In the genomic region with DNA sequence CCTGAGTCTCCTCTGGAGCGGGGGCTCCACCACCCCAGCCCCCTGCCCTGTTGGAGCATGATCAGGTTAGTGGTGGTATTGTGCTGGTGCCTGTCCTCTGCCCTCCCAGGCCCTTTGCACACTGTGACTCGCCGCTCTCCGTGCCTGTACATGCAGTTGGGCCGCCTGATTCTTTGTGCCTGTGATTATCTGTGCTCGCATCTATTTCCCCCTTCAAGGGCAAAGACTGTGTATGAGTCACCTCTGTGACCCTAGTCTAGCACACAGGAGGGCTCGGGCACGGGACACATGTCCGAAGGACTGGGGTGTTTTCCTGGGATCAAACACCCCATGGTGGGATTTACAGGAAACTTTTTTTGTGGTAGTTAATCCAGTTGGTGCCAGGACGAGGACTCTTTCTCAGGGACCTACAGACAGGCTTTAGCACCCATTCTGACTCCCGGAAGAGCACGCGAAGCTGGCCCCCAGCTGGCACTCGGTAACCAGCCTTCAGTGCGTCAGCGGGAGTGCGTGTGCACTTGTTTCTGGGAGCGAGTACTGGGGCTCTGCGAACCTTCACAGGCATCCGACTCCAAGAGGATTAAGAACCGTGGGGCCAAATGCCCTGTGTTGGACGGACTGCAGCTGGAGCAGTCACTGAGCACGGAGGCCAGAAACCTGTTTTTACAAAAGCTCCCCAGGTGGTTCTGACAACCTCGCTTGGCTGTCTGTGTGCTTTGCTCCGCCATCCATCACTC, we compare ENCODE assay signal across 1 cellular context.
TF ChIP-seq lines count a peak whose summit lies in the region.

No MANE protein-coding gene starts in this region.

TF ChIP-seq in HepG2, 621 proteins besides CTCF, POLR2A, EP300 and RAD21 (continued from another document and continues in another):
- 0 out of 2 replicates have a peak, but pooled peaks have one; percentile 20 for TF ChIP-seq ZNF891 (CRISPR knock-in tag; IDR thresholded peaks at IDR 0.05)
- peak; percentile 49 for TF ChIP-seq SAP130 (CRISPR knock-in tag; IDR thresholded peaks at IDR 0.05; ENCODE audit: low read depth)
- TF ChIP-seq HOXD1 (CRISPR knock-in tag; IDR thresholded peaks at IDR 0.05) = no peak
- no peak for TF ChIP-seq LCORL (IDR thresholded peaks at IDR 0.05)
- TF ChIP-seq LCORL (CRISPR knock-in tag; IDR thresholded peaks at IDR 0.05) = peak; percentile 73
- TF ChIP-seq MYNN (CRISPR knock-in tag; IDR thresholded peaks at IDR 0.05; ENCODE audit: low read depth) = no peak
- no peak for TF ChIP-seq MTA3 (CRISPR knock-in tag; IDR thresholded peaks at IDR 0.05)
- 0 out of 2 replicates have a peak, but pooled peaks have one; percentile 34 for TF ChIP-seq FOXC1 (CRISPR knock-in tag; IDR thresholded peaks at IDR 0.05; ENCODE audit: borderline replicate concordance)
- no peak for TF ChIP-seq ZNF569 (CRISPR knock-in tag; IDR thresholded peaks at IDR 0.05; ENCODE audit: borderline replicate concordance)
- TF ChIP-seq ATM (IDR thresholded peaks at IDR 0.05; ENCODE audit: borderline replicate concordance) = no peak
- TF ChIP-seq, protein P1, sequence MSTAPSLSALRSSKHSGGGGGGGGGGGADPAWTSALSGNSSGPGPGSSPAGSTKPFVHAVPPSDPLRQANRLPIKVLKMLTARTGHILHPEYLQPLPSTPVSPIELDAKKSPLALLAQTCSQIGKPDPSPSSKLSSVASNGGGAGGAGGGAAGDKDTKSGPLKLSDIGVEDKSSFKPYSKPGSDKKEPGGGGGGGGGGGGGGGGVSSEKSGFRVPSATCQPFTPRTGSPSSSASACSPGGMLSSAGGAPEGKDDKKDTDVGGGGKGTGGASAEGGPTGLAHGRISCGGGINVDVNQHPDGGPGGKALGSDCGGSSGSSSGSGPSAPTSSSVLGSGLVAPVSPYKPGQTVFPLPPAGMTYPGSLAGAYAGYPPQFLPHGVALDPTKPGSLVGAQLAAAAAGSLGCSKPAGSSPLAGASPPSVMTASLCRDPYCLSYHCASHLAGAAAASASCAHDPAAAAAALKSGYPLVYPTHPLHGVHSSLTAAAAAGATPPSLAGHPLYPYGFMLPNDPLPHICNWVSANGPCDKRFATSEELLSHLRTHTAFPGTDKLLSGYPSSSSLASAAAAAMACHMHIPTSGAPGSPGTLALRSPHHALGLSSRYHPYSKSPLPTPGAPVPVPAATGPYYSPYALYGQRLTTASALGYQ (CRISPR knock-in tag; IDR thresholded peaks at IDR 0.05) = no peak
- 0 out of 4 replicates have a peak, but pooled peaks of 1 of the 2 experiments have one; percentile 39 for TF ChIP-seq NR2F1 (CRISPR knock-in tag; IDR thresholded peaks at IDR 0.05)
- TF ChIP-seq NR3C1 (CRISPR knock-in tag; IDR thresholded peaks at IDR 0.05) = no peak
- TF ChIP-seq ZNF225 (CRISPR knock-in tag; IDR thresholded peaks at IDR 0.05) = no peak
- TF ChIP-seq, protein P2, sequence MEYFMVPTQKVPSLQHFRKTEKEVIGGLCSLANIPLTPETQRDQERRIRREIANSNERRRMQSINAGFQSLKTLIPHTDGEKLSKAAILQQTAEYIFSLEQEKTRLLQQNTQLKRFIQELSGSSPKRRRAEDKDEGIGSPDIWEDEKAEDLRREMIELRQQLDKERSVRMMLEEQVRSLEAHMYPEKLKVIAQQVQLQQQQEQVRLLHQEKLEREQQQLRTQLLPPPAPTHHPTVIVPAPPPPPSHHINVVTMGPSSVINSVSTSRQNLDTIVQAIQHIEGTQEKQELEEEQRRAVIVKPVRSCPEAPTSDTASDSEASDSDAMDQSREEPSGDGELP (IDR thresholded peaks at IDR 0.05; ENCODE audit: borderline replicate concordance, low read depth) = no peak
- TF ChIP-seq, protein P3, sequence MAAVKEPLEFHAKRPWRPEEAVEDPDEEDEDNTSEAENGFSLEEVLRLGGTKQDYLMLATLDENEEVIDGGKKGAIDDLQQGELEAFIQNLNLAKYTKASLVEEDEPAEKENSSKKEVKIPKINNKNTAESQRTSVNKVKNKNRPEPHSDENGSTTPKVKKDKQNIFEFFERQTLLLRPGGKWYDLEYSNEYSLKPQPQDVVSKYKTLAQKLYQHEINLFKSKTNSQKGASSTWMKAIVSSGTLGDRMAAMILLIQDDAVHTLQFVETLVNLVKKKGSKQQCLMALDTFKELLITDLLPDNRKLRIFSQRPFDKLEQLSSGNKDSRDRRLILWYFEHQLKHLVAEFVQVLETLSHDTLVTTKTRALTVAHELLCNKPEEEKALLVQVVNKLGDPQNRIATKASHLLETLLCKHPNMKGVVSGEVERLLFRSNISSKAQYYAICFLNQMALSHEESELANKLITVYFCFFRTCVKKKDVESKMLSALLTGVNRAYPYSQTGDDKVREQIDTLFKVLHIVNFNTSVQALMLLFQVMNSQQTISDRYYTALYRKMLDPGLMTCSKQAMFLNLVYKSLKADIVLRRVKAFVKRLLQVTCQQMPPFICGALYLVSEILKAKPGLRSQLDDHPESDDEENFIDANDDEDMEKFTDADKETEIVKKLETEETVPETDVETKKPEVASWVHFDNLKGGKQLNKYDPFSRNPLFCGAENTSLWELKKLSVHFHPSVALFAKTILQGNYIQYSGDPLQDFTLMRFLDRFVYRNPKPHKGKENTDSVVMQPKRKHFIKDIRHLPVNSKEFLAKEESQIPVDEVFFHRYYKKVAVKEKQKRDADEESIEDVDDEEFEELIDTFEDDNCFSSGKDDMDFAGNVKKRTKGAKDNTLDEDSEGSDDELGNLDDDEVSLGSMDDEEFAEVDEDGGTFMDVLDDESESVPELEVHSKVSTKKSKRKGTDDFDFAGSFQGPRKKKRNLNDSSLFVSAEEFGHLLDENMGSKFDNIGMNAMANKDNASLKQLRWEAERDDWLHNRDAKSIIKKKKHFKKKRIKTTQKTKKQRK (IDR thresholded peaks at IDR 0.05; ENCODE audit: low read length) = no peak
- TF ChIP-seq XBP1 (CRISPR knock-in tag; IDR thresholded peaks at IDR 0.05) = no peak
- TF ChIP-seq NCOA2 (CRISPR knock-in tag; IDR thresholded peaks at IDR 0.05) = no peak
- TF ChIP-seq TBL1XR1 (IDR thresholded peaks at IDR 0.05; ENCODE audit: borderline replicate concordance, low read length, partially characterized antibody) = no peak
- TF ChIP-seq, protein P4, sequence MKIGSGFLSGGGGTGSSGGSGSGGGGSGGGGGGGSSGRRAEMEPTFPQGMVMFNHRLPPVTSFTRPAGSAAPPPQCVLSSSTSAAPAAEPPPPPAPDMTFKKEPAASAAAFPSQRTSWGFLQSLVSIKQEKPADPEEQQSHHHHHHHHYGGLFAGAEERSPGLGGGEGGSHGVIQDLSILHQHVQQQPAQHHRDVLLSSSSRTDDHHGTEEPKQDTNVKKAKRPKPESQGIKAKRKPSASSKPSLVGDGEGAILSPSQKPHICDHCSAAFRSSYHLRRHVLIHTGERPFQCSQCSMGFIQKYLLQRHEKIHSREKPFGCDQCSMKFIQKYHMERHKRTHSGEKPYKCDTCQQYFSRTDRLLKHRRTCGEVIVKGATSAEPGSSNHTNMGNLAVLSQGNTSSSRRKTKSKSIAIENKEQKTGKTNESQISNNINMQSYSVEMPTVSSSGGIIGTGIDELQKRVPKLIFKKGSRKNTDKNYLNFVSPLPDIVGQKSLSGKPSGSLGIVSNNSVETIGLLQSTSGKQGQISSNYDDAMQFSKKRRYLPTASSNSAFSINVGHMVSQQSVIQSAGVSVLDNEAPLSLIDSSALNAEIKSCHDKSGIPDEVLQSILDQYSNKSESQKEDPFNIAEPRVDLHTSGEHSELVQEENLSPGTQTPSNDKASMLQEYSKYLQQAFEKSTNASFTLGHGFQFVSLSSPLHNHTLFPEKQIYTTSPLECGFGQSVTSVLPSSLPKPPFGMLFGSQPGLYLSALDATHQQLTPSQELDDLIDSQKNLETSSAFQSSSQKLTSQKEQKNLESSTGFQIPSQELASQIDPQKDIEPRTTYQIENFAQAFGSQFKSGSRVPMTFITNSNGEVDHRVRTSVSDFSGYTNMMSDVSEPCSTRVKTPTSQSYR (CRISPR knock-in tag; IDR thresholded peaks at IDR 0.05; ENCODE audit: borderline replicate concordance) = no peak
- TF ChIP-seq, protein P5, sequence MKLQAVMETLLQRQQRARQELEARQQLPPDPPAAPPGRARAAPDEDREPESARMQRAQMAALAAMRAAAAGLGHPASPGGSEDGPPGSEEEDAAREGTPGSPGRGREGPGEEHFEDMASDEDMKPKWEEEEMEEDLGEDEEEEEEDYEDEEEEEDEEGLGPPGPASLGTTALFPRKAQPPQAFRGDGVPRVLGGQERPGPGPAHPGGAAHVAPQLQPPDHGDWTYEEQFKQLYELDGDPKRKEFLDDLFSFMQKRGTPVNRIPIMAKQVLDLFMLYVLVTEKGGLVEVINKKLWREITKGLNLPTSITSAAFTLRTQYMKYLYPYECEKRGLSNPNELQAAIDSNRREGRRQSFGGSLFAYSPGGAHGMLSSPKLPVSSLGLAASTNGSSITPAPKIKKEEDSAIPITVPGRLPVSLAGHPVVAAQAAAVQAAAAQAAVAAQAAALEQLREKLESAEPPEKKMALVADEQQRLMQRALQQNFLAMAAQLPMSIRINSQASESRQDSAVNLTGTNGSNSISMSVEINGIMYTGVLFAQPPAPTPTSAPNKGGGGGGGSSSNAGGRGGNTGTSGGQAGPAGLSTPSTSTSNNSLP (IDR thresholded peaks at IDR 0.05; ENCODE audit: low read depth, low read length) = no peak
- TF ChIP-seq FOXP1 (IDR thresholded peaks at IDR 0.05) = no peak
- 0 out of 2 replicates have a peak, but pooled peaks have one; percentile 23 for TF ChIP-seq FOXP1 (CRISPR knock-in tag; IDR thresholded peaks at IDR 0.05)
- TF ChIP-seq, protein P6, sequence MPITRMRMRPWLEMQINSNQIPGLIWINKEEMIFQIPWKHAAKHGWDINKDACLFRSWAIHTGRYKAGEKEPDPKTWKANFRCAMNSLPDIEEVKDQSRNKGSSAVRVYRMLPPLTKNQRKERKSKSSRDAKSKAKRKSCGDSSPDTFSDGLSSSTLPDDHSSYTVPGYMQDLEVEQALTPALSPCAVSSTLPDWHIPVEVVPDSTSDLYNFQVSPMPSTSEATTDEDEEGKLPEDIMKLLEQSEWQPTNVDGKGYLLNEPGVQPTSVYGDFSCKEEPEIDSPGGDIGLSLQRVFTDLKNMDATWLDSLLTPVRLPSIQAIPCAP (CRISPR knock-in tag; IDR thresholded peaks at IDR 0.05; ENCODE audit: low read depth) = no peak
- TF ChIP-seq, protein P7, sequence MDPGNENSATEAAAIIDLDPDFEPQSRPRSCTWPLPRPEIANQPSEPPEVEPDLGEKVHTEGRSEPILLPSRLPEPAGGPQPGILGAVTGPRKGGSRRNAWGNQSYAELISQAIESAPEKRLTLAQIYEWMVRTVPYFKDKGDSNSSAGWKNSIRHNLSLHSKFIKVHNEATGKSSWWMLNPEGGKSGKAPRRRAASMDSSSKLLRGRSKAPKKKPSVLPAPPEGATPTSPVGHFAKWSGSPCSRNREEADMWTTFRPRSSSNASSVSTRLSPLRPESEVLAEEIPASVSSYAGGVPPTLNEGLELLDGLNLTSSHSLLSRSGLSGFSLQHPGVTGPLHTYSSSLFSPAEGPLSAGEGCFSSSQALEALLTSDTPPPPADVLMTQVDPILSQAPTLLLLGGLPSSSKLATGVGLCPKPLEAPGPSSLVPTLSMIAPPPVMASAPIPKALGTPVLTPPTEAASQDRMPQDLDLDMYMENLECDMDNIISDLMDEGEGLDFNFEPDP (CRISPR knock-in tag; conservative IDR thresholded peaks at IDR 0.05) = 0 out of 2 replicates have a peak, but pooled peaks have one; percentile 29
- TF ChIP-seq, protein P8, sequence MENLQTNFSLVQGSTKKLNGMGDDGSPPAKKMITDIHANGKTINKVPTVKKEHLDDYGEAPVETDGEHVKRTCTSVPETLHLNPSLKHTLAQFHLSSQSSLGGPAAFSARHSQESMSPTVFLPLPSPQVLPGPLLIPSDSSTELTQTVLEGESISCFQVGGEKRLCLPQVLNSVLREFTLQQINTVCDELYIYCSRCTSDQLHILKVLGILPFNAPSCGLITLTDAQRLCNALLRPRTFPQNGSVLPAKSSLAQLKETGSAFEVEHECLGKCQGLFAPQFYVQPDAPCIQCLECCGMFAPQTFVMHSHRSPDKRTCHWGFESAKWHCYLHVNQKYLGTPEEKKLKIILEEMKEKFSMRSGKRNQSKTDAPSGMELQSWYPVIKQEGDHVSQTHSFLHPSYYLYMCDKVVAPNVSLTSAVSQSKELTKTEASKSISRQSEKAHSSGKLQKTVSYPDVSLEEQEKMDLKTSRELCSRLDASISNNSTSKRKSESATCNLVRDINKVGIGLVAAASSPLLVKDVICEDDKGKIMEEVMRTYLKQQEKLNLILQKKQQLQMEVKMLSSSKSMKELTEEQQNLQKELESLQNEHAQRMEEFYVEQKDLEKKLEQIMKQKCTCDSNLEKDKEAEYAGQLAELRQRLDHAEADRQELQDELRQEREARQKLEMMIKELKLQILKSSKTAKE (CRISPR knock-in tag; IDR thresholded peaks at IDR 0.05; ENCODE audit: borderline replicate concordance) = 0 out of 2 replicates have a peak, but pooled peaks have one; percentile 9
- TF ChIP-seq FOXO1 (CRISPR knock-in tag; IDR thresholded peaks at IDR 0.05) = no peak
- TF ChIP-seq PRPF4 (IDR thresholded peaks at IDR 0.05; ENCODE audit: low read depth, low read length, poor library complexity, severe bottlenecking) = no peak
- TF ChIP-seq MIER3 (CRISPR knock-in tag; IDR thresholded peaks at IDR 0.05; ENCODE audit: borderline replicate concordance) = 0 out of 2 replicates have a peak, but pooled peaks have one; percentile 18
- TF ChIP-seq, protein P9, sequence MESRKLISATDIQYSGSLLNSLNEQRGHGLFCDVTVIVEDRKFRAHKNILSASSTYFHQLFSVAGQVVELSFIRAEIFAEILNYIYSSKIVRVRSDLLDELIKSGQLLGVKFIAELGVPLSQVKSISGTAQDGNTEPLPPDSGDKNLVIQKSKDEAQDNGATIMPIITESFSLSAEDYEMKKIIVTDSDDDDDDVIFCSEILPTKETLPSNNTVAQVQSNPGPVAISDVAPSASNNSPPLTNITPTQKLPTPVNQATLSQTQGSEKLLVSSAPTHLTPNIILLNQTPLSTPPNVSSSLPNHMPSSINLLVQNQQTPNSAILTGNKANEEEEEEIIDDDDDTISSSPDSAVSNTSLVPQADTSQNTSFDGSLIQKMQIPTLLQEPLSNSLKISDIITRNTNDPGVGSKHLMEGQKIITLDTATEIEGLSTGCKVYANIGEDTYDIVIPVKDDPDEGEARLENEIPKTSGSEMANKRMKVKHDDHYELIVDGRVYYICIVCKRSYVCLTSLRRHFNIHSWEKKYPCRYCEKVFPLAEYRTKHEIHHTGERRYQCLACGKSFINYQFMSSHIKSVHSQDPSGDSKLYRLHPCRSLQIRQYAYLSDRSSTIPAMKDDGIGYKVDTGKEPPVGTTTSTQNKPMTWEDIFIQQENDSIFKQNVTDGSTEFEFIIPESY (CRISPR knock-in tag; IDR thresholded peaks at IDR 0.05) = peak; percentile 90
- TF ChIP-seq FOXA3 (CRISPR knock-in tag; IDR thresholded peaks at IDR 0.05) = 0 out of 2 replicates have a peak, but pooled peaks have one; percentile 31
- TF ChIP-seq, protein P10, sequence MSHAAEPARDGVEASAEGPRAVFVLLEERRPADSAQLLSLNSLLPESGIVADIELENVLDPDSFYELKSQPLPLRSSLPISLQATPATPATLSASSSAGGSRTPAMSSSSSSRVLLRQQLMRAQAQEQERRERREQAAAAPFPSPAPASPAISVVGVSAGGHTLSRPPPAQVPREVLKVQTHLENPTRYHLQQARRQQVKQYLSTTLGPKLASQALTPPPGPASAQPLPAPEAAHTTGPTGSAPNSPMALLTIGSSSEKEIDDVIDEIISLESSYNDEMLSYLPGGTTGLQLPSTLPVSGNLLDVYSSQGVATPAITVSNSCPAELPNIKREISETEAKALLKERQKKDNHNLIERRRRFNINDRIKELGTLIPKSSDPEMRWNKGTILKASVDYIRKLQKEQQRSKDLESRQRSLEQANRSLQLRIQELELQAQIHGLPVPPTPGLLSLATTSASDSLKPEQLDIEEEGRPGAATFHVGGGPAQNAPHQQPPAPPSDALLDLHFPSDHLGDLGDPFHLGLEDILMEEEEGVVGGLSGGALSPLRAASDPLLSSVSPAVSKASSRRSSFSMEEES (CRISPR knock-in tag; IDR thresholded peaks at IDR 0.05) = 0 out of 2 replicates have a peak, but pooled peaks have one; percentile 24
- no peak for TF ChIP-seq ZNF510 (CRISPR knock-in tag; IDR thresholded peaks at IDR 0.05; ENCODE audit: low read depth)
